ENCODE assay signal across 10 cellular contexts in the genomic region with DNA sequence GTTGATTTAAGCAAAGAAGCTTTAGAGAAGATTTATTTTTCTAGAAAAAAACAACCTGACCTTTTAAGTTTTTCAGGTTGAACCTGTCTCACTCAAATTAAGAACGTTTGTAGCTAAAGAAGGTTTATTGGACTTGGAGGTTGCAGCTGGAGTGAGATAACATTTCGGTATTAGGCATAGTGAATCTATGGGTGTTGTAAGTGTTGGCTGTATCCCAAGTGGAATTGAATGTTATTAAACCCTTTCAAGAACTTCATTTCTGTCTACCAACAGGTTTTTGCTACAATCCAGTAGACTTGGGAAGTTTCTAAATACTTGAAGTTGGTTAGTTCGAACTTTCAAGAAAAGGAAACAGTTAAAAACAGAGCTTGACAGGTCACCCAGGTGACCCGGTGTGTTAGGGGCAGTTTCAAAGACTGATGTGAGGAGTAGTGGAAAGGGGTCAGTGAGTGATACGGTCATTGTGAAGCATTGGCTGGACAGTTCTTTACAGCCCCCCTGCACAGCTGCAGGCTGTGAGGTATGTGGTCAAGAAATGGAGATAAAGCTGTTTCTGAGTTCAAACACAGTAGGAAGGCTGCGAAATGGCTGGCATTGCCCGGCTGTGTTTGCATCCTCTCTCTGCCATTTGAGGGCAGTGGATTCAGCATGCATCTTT. TPM values are rescaled to one million over a fixed set of nuclear protein-coding genes. Genes with fewer than 3 reads are reported as not detected.
DNase-seq lines count a peak whose midpoint lies in the region; ATAC-seq and TF ChIP-seq lines count a peak whose summit lies in the region.
"Had no signal": no experiment of that assay in that cellular context is flagged by ENCODE, and none has a peak within 500 bp of the region (broad histone marks: within the 10 kb centered on the region; RNA-seq: fewer than 3 reads in every experiment).

No MANE protein-coding gene starts in this region.

- no peak for TF ChIP-seq POLR2A in suprapubic skin (IDR thresholded peaks at IDR 0.05)

- no peak for TF ChIP-seq CTCF in VCaP (conservative IDR thresholded peaks at IDR 0.05)
- TF ChIP-seq CTCF in fibroblast of villous mesenchyme (IDR thresholded peaks at IDR 0.05; ENCODE audit: insufficient read depth, low read depth, low read length): no peak
- TF ChIP-seq CTCF in suprapubic skin (IDR thresholded peaks at IDR 0.05): no peak

- H3K27ac ChIP-seq in VCaP: peak overlapping the region; percentile 91
- H3K27ac ChIP-seq in suprapubic skin: peak overlapping the region; percentile 10
- no peak overlapping the region for H3K27ac ChIP-seq in caudate nucleus (ENCODE audit: low read depth, low read length)

- no peak for ATAC-seq in HG02852 (IDR thresholded peaks at IDR 0.05; ENCODE audit: unreplicated experiment)
- no peak for ATAC-seq in GM19463 (IDR thresholded peaks at IDR 0.05; ENCODE audit: unreplicated experiment)

- H3K27ac Mint-ChIP-seq in activated T-cell treated with anti-CD3 and anti-CD28 coated beads, Interleukin-2, amount 50 U/mL, for 24 hours: peak overlapping the region; percentile 12

- peaks cover 43% of the 10 kb centered on the region for H3K36me3 Mint-ChIP-seq in activated T-cell treated with anti-CD3 and anti-CD28 coated beads, Interleukin-2, amount 50 U/mL, for 24 hours (ENCODE audit: low read depth)

- H3K36me3 ChIP-seq in suprapubic skin: no peaks in the 10 kb centered on the region

- H3K4me3 ChIP-seq in fibroblast of villous mesenchyme (ENCODE audit: low read depth, low read length) (no peak overlapping the region), suprapubic skin (peak overlapping the region; percentile 91)

- no peaks in the 10 kb centered on the region for H3K27me3 Mint-ChIP-seq in activated T-cell treated with anti-CD3 and anti-CD28 coated beads, Interleukin-2, amount 50 U/mL, for 24 hours

- H3K9me3 ChIP-seq in suprapubic skin: no peaks in the 10 kb centered on the region

- H3K9me3 Mint-ChIP-seq in activated T-cell treated with anti-CD3 and anti-CD28 coated beads, Interleukin-2, amount 50 U/mL, for 24 hours: no peaks in the 10 kb centered on the region

- WGBS in suprapubic skin: 49% methylated on average over 7 of the region's 7 CpGs

- no peak for TF ChIP-seq EP300 in suprapubic skin (IDR thresholded peaks at IDR 0.05)

- H3K4me3 Mint-ChIP-seq in activated T-cell treated with anti-CD3 and anti-CD28 coated beads, Interleukin-2, amount 50 U/mL, for 24 hours: peak overlapping the region; percentile 92

- peaks cover 37% of the 10 kb centered on the region for H3K4me1 Mint-ChIP-seq in activated T-cell treated with anti-CD3 and anti-CD28 coated beads, Interleukin-2, amount 50 U/mL, for 24 hours (ENCODE audit: low read depth)

- no peak for DNase-seq in activated T-cell treated with anti-CD3 and anti-CD28 coated beads, Interleukin-2, amount 50 U/mL, for 24 hours
- no peak for DNase-seq in activated T-cell treated with anti-CD3 and anti-CD28 coated beads, Interleukin-2, amount 50 U/mL, for 1 hour
- DNase-seq in fibroblast of villous mesenchyme (ENCODE audit: low read depth) (peak; percentile 24), suprapubic skin (ENCODE audit: low spot score in 2 of 2) (no peak), caudate nucleus (lab: John Stamatoyannopoulos, UW) (no peak)
- DNase-seq: activated CD4-positive, alpha-beta T cell treated with anti-CD3 and anti-CD28 coated beads for 4 hours; NCI-H226 had no signal

- no peaks in the 10 kb centered on the region for H3K27me3 ChIP-seq in suprapubic skin

- peaks cover 39% of the 10 kb centered on the region for H3K4me1 ChIP-seq in suprapubic skin

RNA-seq across cellular contexts. Expression of a gene that starts 2.5 kb away (rescaled TPM):
- 38.7 and 42.3 TPM in 2 replicates for total RNA-seq in fibroblast of villous mesenchyme
- total RNA-seq in suprapubic skin: 10 to 100 TPM; 25.6 to 51.9 (median 30.2) TPM

RNA-seq across cellular contexts. Expression of a gene that starts 26.0 kb away (rescaled TPM):
- total RNA-seq in fibroblast of villous mesenchyme: 2.6 and 5.2 TPM in 2 replicates
- total RNA-seq in suprapubic skin: under 1 TPM in 1 of 4 donors, not detected in 3; 0.38 TPM

RNA-seq across cellular contexts. Expression of a gene that starts 33.5 kb away (rescaled TPM):
- total RNA-seq in fibroblast of villous mesenchyme (4.5 and 5.6 TPM in 2 replicates), suprapubic skin (10 to 100 TPM; 20.7 to 28.2 (median 25.4) TPM)
